Comparison of ENCODE assay signal across 20 cellular contexts in genomic region chr3:34254285-34254684, GRCh38.
DNase-seq lines count a peak whose midpoint lies in the region; ATAC-seq and TF ChIP-seq lines count a peak whose summit lies in the region.
"Had no signal": no experiment of that assay in that cellular context is flagged by ENCODE, and none has a peak within 500 bp of the region (broad histone marks: within the 10 kb centered on the region; RNA-seq: fewer than 3 reads in every experiment).

No MANE protein-coding gene starts in this region.

- H3K27me3 Mint-ChIP-seq in WTC11 (ENCODE audit: low read depth) (peaks cover 67% of the 10 kb centered on the region), endodermal cell (ENCODE audit: insufficient read depth) (no peaks in the 10 kb centered on the region)
- H3K27me3 Mint-ChIP-seq: CD4-positive, CD25-positive, alpha-beta regulatory T cell had no signal

- H3K9me3 ChIP-seq in endodermal cell (ENCODE audit: control insufficient read depth, low read length): no peaks in the 10 kb centered on the region
- H3K9me3 ChIP-seq: BE2C, HAP-1 had no signal

- POLR2A ChIA-PET in WTC11 (lab: Charles Lee): no interaction called here

- H3K36me3 ChIP-seq in endodermal cell (ENCODE audit: control insufficient read depth, insufficient read depth, low read length): no peaks in the 10 kb centered on the region
- H3K36me3 ChIP-seq: BE2C, HAP-1 had no signal

- H3K27ac Mint-ChIP-seq in WTC11: no peak overlapping the region
- peak overlapping the region; percentile 46 for H3K27ac Mint-ChIP-seq in endodermal cell
- H3K27ac Mint-ChIP-seq: CD4-positive, CD25-positive, alpha-beta regulatory T cell; CD8-positive, alpha-beta memory T cell; IgD-negative memory B cell had no signal

- H3K36me3 Mint-ChIP-seq in WTC11: no peaks in the 10 kb centered on the region
- no peaks in the 10 kb centered on the region for H3K36me3 Mint-ChIP-seq in endodermal cell (ENCODE audit: low read depth)
- H3K36me3 Mint-ChIP-seq: CD4-positive, CD25-positive, alpha-beta regulatory T cell; CD8-positive, alpha-beta memory T cell had no signal

- peak; percentile 67 for ATAC-seq in WTC11
- no peak for ATAC-seq in HG03139 (IDR thresholded peaks at IDR 0.05; ENCODE audit: unreplicated experiment)
- ATAC-seq: GM12878, HepG2 had no signal

- no peak overlapping the region for H3K9ac ChIP-seq in endodermal cell (ENCODE audit: extremely low read depth, low read length, poor library complexity, severe bottlenecking)

- 65 to 80% methylated on average over 2 of the region's 2 CpGs for WGBS in endodermal cell (ENCODE audit: insufficient coverage in 1 of 2, insufficient read length in 1 of 2), 2 experiments

- CTCF ChIA-PET in WTC11 (lab: Charles Lee): interaction anchor here (1.0 kb wide), 1 partner anchor 13 kb away, joined by 3 read pairs; no protein-coding TSS in a partner anchor

- no peak overlapping the region for H3K27ac ChIP-seq in endodermal cell (ENCODE audit: low read depth, low read length)

- no peaks in the 10 kb centered on the region for H3K9me3 Mint-ChIP-seq in WTC11
- no peaks in the 10 kb centered on the region for H3K9me3 Mint-ChIP-seq in endodermal cell
- H3K9me3 Mint-ChIP-seq: CD4-positive, CD25-positive, alpha-beta regulatory T cell; CD8-positive, alpha-beta memory T cell; IgD-negative memory B cell had no signal

- H3K4me1 Mint-ChIP-seq in WTC11: peaks cover 46% of the 10 kb centered on the region
- H3K4me1 Mint-ChIP-seq in endodermal cell: peaks cover 65% of the 10 kb centered on the region
- H3K4me1 Mint-ChIP-seq: CD4-positive, CD25-positive, alpha-beta regulatory T cell had no signal

- TF ChIP-seq CTCF in WTC11 (IDR thresholded peaks at IDR 0.05) (no peak), endodermal cell (conservative IDR thresholded peaks at IDR 0.05) (no peak)

- no peak for DNase-seq in WTC11 (ENCODE audit: low spot score)
- DNase-seq in endodermal cell: no peak
- peak; percentile 11 for DNase-seq in iPS-NIHi11 (ENCODE audit: low spot score)
- DNase-seq in NCI-H187 (lab: John Stamatoyannopoulos, UW): no peak
- no peak for DNase-seq in NCI-H2081 treated with DMSO at 0.1 percent for 48 hours (lab: John Stamatoyannopoulos, UW)
- DNase-seq in OCI-M1 (lab: John Stamatoyannopoulos, UW): no peak
- DNase-seq: ACHN; BE2C; C1 segment of cervical spinal cord; CD4-positive, CD25-positive, alpha-beta regulatory T cell; CD8-positive, alpha-beta memory T cell; COR-L47; DMS79 treated with DMSO at 0.1 percent for 48 hours; GF-D8; KBM-7 had no signal

- no peaks in the 10 kb centered on the region for H3K27me3 ChIP-seq in endodermal cell (ENCODE audit: control insufficient read depth, insufficient read depth, low read length, poor library complexity, severe bottlenecking)
- H3K27me3 ChIP-seq: BE2C had no signal

- H3K4me3 Mint-ChIP-seq in WTC11: no peak overlapping the region
- H3K4me3 Mint-ChIP-seq in endodermal cell: no peak overlapping the region
- H3K4me3 Mint-ChIP-seq: CD4-positive, CD25-positive, alpha-beta regulatory T cell; CD8-positive, alpha-beta memory T cell had no signal

- peaks cover 14% of the 10 kb centered on the region for H3K4me1 ChIP-seq in endodermal cell (ENCODE audit: control insufficient read depth, insufficient read depth, low read length)
- H3K4me1 ChIP-seq: BE2C, HAP-1 had no signal

- H3K4me3 ChIP-seq in endodermal cell (ENCODE audit: low read length): no peak overlapping the region
- H3K4me3 ChIP-seq: GM12878, HAP-1 had no signal

TF ChIP-seq in WTC11, 78 proteins besides CTCF, POLR2A, EP300 and RAD21:
- TF ChIP-seq IRF2 (CRISPR knock-in tag; IDR thresholded peaks at IDR 0.05; ENCODE audit: borderline replicate concordance, low read depth): no peak
- TF ChIP-seq TCF7 (CRISPR knock-in tag; IDR thresholded peaks at IDR 0.05; ENCODE audit: low read depth): no peak
- TF ChIP-seq OVOL2 (CRISPR knock-in tag; IDR thresholded peaks at IDR 0.05; ENCODE audit: borderline replicate concordance): no peak
- no peak for TF ChIP-seq GRHL2 (CRISPR knock-in tag; IDR thresholded peaks at IDR 0.05; ENCODE audit: insufficient replicate concordance, severe bottlenecking)
- no peak for TF ChIP-seq E2F5 (CRISPR knock-in tag; IDR thresholded peaks at IDR 0.05)
- no peak for TF ChIP-seq JUN (CRISPR knock-in tag; IDR thresholded peaks at IDR 0.05)
- TF ChIP-seq ZNF263 (CRISPR knock-in tag; IDR thresholded peaks at IDR 0.05; ENCODE audit: low read depth): no peak
- no peak for TF ChIP-seq CREM (CRISPR knock-in tag; IDR thresholded peaks at IDR 0.05)
- no peak for TF ChIP-seq ZNF671 (CRISPR knock-in tag; IDR thresholded peaks at IDR 0.05)
- no peak for TF ChIP-seq AR (CRISPR knock-in tag; IDR thresholded peaks at IDR 0.05)
- TF ChIP-seq ZNF232 (CRISPR knock-in tag; IDR thresholded peaks at IDR 0.05): no peak
- no peak for TF ChIP-seq PRRX2 (CRISPR knock-in tag; IDR thresholded peaks at IDR 0.05)
- TF ChIP-seq ZNF416 (CRISPR knock-in tag; IDR thresholded peaks at IDR 0.05): no peak
- no peak for TF ChIP-seq AFF4 (CRISPR knock-in tag; IDR thresholded peaks at IDR 0.05; ENCODE audit: borderline replicate concordance)
- no peak for TF ChIP-seq ELF4 (CRISPR knock-in tag; IDR thresholded peaks at IDR 0.05; ENCODE audit: low read depth)
